Comparison of ENCODE assay signal across 25 cellular contexts in the genomic region with DNA sequence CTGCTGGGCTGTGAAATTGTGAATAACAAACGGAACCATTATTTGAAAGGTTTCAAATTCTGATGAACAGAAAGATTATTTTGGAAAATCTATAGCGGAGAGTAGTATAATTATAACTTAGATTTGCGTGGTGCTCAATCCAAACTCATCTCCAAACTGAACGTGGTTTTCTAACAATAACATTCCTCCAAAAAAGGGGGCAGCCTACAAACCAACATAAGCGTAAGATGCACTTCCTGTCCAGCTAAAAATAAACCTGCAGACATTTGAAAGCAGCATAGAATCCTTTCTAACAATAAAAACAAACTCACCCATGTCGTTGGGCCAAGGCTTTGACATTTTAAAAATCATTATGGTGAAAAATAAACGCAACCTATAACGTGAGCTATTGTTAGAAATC.
DNase-seq lines count a peak whose midpoint lies in the region; ATAC-seq, FAIRE-seq and TF ChIP-seq lines count a peak whose summit lies in the region.
"Had no signal": no experiment of that assay in that cellular context is flagged by ENCODE, and none has a peak within 500 bp of the region (broad histone marks: within the 10 kb centered on the region; RNA-seq: fewer than 3 reads in every experiment).

No MANE protein-coding gene starts in this region.

- TF ChIP-seq CTCF in IMR-90 (conservative IDR thresholded peaks at IDR 0.05; ENCODE audit: low read depth, low read length) (no peak), astrocyte (IDR thresholded peaks at IDR 0.05; ENCODE audit: insufficient read depth, low read depth, low read length) (no peak), keratinocyte (optimal IDR thresholded peaks at IDR 0.05 in 1 of 3, IDR thresholded peaks at IDR 0.05 in 1 of 3, conservative IDR thresholded peaks at IDR 0.05 in 1 of 3; ENCODE audit: extremely low read depth in 1 of 3, insufficient read depth in 2 of 3, low read length in 3 of 3) (no peak)

- H2AFZ ChIP-seq in IMR-90 (replicated peaks; ENCODE audit: low read length, poor library complexity) = no peak overlapping the region
- H2AFZ ChIP-seq in astrocyte (ENCODE audit: low read depth, low read length) = no peak overlapping the region
- H2AFZ ChIP-seq in keratinocyte (ENCODE audit: control insufficient read depth, low read length) = no peak overlapping the region

- no peak overlapping the region for H3K56ac ChIP-seq in IMR-90 (ENCODE audit: extremely low read depth, insufficient read depth, low read length)

- H4K8ac ChIP-seq in IMR-90 (ENCODE audit: low read depth in 2 of 2, low read length in 2 of 2) = peak overlapping the region in 1 of 2 experiments; percentile 20; a peak in 1 of 4 replicates

- in situ Hi-C loops in IMR-90 (cut with MboI; ENCODE audit: low sequenced_read_pairs) = no loop called here

- H4K5ac ChIP-seq in IMR-90 (ENCODE audit: low read depth, low read length) = no peak overlapping the region

- H3K79me2 ChIP-seq in astrocyte (ENCODE audit: insufficient read depth, low read length) = no peaks in the 10 kb centered on the region
- no peaks in the 10 kb centered on the region for H3K79me2 ChIP-seq in keratinocyte (ENCODE audit: control insufficient read depth, insufficient read depth, low read length)

- H3K9ac ChIP-seq in BLaER1 (peak overlapping the region; percentile 82), IMR-90 (ENCODE audit: low read depth, low read length) (no peak overlapping the region), astrocyte (ENCODE audit: low read length) (peak overlapping the region; percentile 11), keratinocyte (ENCODE audit: control insufficient read depth, extremely low read depth, insufficient read depth, low read length) (no peak overlapping the region)

- dilution Hi-C loops in IMR-90 (cut with HindIII; ENCODE audit: low sequenced_read_pairs, unreplicated experiment) (no loop called here), keratinocyte (cut with MboI; ENCODE audit: extremely low pct_ligation_motif_present, low sequenced_read_pairs) (no loop called here)

- peaks cover 40% of the 10 kb centered on the region for H3K4me1 Mint-ChIP-seq in astrocyte (ENCODE audit: low read depth, unreplicated experiment)
- no peaks in the 10 kb centered on the region for H3K4me1 Mint-ChIP-seq in activated CD4-positive, alpha-beta memory T cell treated with anti-CD3 and anti-CD28 coated beads for 36 hours (ENCODE audit: low read depth)
- H3K4me1 Mint-ChIP-seq: activated CD4-positive, alpha-beta T cell treated with anti-CD3 and anti-CD28 coated beads, Interleukin-2, amount 10 ng/mL, durations not matched to agents 24 days and 14 days; activated naive CD8-positive, alpha-beta T cell treated with anti-CD3 and anti-CD28 coated beads for 36 hours; activated T-helper 17 cell treated with anti-CD3 and anti-CD28 coated beads, Interleukin-2, amount 50 U/mL, for 72 hours; CD4-positive, CD25-positive, alpha-beta regulatory T cell had no signal

- H3K9me3 Mint-ChIP-seq in astrocyte (ENCODE audit: unreplicated experiment) = peaks cover 2% of the 10 kb centered on the region
- no peaks in the 10 kb centered on the region for H3K9me3 Mint-ChIP-seq in activated CD4-positive, alpha-beta memory T cell treated with anti-CD3 and anti-CD28 coated beads for 36 hours
- H3K9me3 Mint-ChIP-seq: activated CD4-positive, alpha-beta T cell treated with anti-CD3 and anti-CD28 coated beads, Interleukin-2, amount 10 ng/mL, durations not matched to agents 24 days and 14 days; activated T-helper 17 cell treated with anti-CD3 and anti-CD28 coated beads, Interleukin-2, amount 50 U/mL, for 72 hours; CD4-positive, CD25-positive, alpha-beta regulatory T cell had no signal

- H2BK5ac ChIP-seq in IMR-90 (ENCODE audit: low read depth, low read length, poor library complexity, severe bottlenecking) = peak overlapping the region; percentile 96

- H2AK5ac ChIP-seq in IMR-90 (ENCODE audit: low read depth, low read length) = peak overlapping the region; percentile 5; the same call in 1 of the 2 replicates

- H3K4me1 ChIP-seq in BLaER1 = peaks cover 100% of the 10 kb centered on the region
- H3K4me1 ChIP-seq in IMR-90 (ENCODE audit: control insufficient read depth, insufficient read depth, low read length) = peaks cover 22% of the 10 kb centered on the region
- H3K4me1 ChIP-seq in astrocyte (ENCODE audit: insufficient read depth, low read length) = peaks cover 69% of the 10 kb centered on the region
- H3K4me1 ChIP-seq in keratinocyte (ENCODE audit: control insufficient read depth, extremely low read depth, insufficient read depth, low read length) = peaks cover 33% of the 10 kb centered on the region
- peaks cover 56% of the 10 kb centered on the region for H3K4me1 ChIP-seq in SJCRH30
- H3K4me1 ChIP-seq: body of pancreas, prostate gland had no signal

- H3K36me3 ChIP-seq in BLaER1 (no peaks in the 10 kb centered on the region), IMR-90 (ENCODE audit: control insufficient read depth, insufficient read depth, low read length) (no peaks in the 10 kb centered on the region), astrocyte (ENCODE audit: insufficient read depth, low read length) (no peaks in the 10 kb centered on the region), keratinocyte (ENCODE audit: control insufficient read depth in 2 of 2, extremely low read depth in 1 of 2, insufficient read depth in 2 of 2, low read length in 2 of 2) (no peaks in the 10 kb centered on the region), SJCRH30 (no peaks in the 10 kb centered on the region)
- H3K36me3 ChIP-seq: heart left ventricle, prostate gland, thoracic aorta had no signal

- H2BK15ac ChIP-seq in IMR-90 (ENCODE audit: low read depth, low read length) = no peak overlapping the region

- 80% methylated on average over 1 of the region's 8 CpGs; no CpG with 5 or more reads in 1 of the 2 experiments for WGBS in IMR-90 (ENCODE audit: extremely low coverage in 2 of 2, insufficient read length in 1 of 2), 2 experiments

- H2BK20ac ChIP-seq in IMR-90 (ENCODE audit: low read depth, low read length) = peak overlapping the region; percentile 2; the same call in 1 of the 2 replicates

- no peaks in the 10 kb centered on the region for H3K9me3 ChIP-seq in BLaER1
- H3K9me3 ChIP-seq in IMR-90 (ENCODE audit: control insufficient read depth, insufficient read depth, low read length) = no peaks in the 10 kb centered on the region
- no peaks in the 10 kb centered on the region for H3K9me3 ChIP-seq in astrocyte (ENCODE audit: insufficient read depth, low read depth, low read length)
- no peaks in the 10 kb centered on the region for H3K9me3 ChIP-seq in keratinocyte (ENCODE audit: control insufficient read depth, low read depth, low read length)
- no peaks in the 10 kb centered on the region for H3K9me3 ChIP-seq in SJCRH30 (replicated peaks)
- H3K9me3 ChIP-seq: body of pancreas, heart left ventricle, mucosa of descending colon, prostate gland, thoracic aorta had no signal

- peak overlapping the region; percentile 72 for H3K27ac Mint-ChIP-seq in astrocyte (ENCODE audit: unreplicated experiment)
- no peak overlapping the region for H3K27ac Mint-ChIP-seq in activated CD4-positive, alpha-beta memory T cell treated with anti-CD3 and anti-CD28 coated beads for 36 hours
- H3K27ac Mint-ChIP-seq: activated CD4-positive, alpha-beta T cell treated with anti-CD3 and anti-CD28 coated beads, Interleukin-2, amount 10 ng/mL, durations not matched to agents 24 days and 14 days; activated naive CD8-positive, alpha-beta T cell treated with anti-CD3 and anti-CD28 coated beads for 36 hours; activated T-helper 17 cell treated with anti-CD3 and anti-CD28 coated beads, Interleukin-2, amount 50 U/mL, for 72 hours; CD4-positive, CD25-positive, alpha-beta regulatory T cell; T-helper 17 cell had no signal

- H4K91ac ChIP-seq in IMR-90 (ENCODE audit: insufficient read depth, low read depth, low read length) = no peak overlapping the region

- H3K4me2 ChIP-seq in BLaER1 (peak overlapping the region; percentile 85), IMR-90 (ENCODE audit: low read depth, low read length) (no peak overlapping the region), astrocyte (ENCODE audit: low read length) (peak overlapping the region; percentile 71), keratinocyte (ENCODE audit: control insufficient read depth, extremely low read depth, insufficient read depth, low read depth, low read length) (peak overlapping the region; percentile 53)

- no peak for DNase-seq in IMR-90
- DNase-seq in astrocyte (ENCODE audit: low read depth) = peak; percentile 60
- DNase-seq in keratinocyte (ENCODE audit: low read depth, low spot score) = no peak
- DNase-seq in iPS-NIHi7 (ENCODE audit: extremely low spot score) = no peak
- no peak for DNase-seq in activated CD4-positive, alpha-beta memory T cell treated with anti-CD3 and anti-CD28 coated beads for 36 hours
- no peak for DNase-seq in SJCRH30
- DNase-seq in stimulated activated CD4-positive, alpha-beta T cell treated with anti-CD3 and anti-CD28 coated beads, Interleukin-12 subunit alpha, Interleukin-12 subunit beta, amount 100 ng/mL, for 4 hours = no peak
- DNase-seq: activated CD4-positive, alpha-beta T cell treated with anti-CD3 and anti-CD28 coated beads, Interleukin-2, amount 10 ng/mL, durations not matched to agents 24 days and 14 days; activated CD8-positive, alpha-beta memory T cell treated with anti-CD3 and anti-CD28 coated beads, Interleukin-2, amount 50 U/mL, for 4 hours; activated naive CD8-positive, alpha-beta T cell treated with anti-CD3 and anti-CD28 coated beads for 36 hours; body of pancreas; CD4-positive, CD25-positive, alpha-beta regulatory T cell; heart left ventricle; mucosa of descending colon; NCI-H187; NCI-H2227 treated with DMSO at 0.1 percent for 48 hours; stimulated activated CD4-positive, alpha-beta T cell treated with anti-CD3 and anti-CD28 coated beads, Interleukin-4, amount 100 ng/mL, for 1 hour; stimulated activated naive CD4-positive, alpha-beta T cell treated with Interleukin-2 at 50 U/mL for 16 hours; T-helper 17 cell had no signal

- H3K4me3 ChIP-seq in BLaER1 (peak overlapping the region; percentile 61), IMR-90 (ENCODE audit: insufficient read depth, low read depth, low read length) (no peak overlapping the region), astrocyte (ENCODE audit: insufficient read depth, low read depth, low read length) (no peak overlapping the region), keratinocyte (ENCODE audit: control insufficient read depth in 2 of 3, extremely low read depth in 1 of 3, insufficient read depth in 2 of 3, low read depth in 1 of 3, low read length in 3 of 3) (no peak overlapping the region), SJCRH30 (no peak overlapping the region)
- H3K4me3 ChIP-seq: body of pancreas, mucosa of descending colon, prostate gland, SK-N-MC, thoracic aorta had no signal

- H3K18ac ChIP-seq in IMR-90 (ENCODE audit: low read depth, low read length) = no peak overlapping the region; the same call in 1 of the 2 replicates

- TF ChIP-seq RAD21 in IMR-90 (IDR thresholded peaks at IDR 0.05; ENCODE audit: low read length) = no peak

- H3K9me1 ChIP-seq in IMR-90 (ENCODE audit: insufficient read depth, low read length) = peaks cover 22% of the 10 kb centered on the region
- no peaks in the 10 kb centered on the region for H3K9me1 ChIP-seq in keratinocyte (ENCODE audit: control insufficient read depth, extremely low read depth, insufficient read depth, low read length)

- H3K4me3 Mint-ChIP-seq in astrocyte (ENCODE audit: unreplicated experiment) = peak overlapping the region; percentile 20
- H3K4me3 Mint-ChIP-seq in activated CD4-positive, alpha-beta memory T cell treated with anti-CD3 and anti-CD28 coated beads for 36 hours = no peak overlapping the region
- H3K4me3 Mint-ChIP-seq: activated CD4-positive, alpha-beta T cell treated with anti-CD3 and anti-CD28 coated beads, Interleukin-2, amount 10 ng/mL, durations not matched to agents 24 days and 14 days; activated naive CD8-positive, alpha-beta T cell treated with anti-CD3 and anti-CD28 coated beads for 36 hours; activated T-helper 17 cell treated with anti-CD3 and anti-CD28 coated beads, Interleukin-2, amount 50 U/mL, for 72 hours; CD4-positive, CD25-positive, alpha-beta regulatory T cell; T-helper 17 cell had no signal

- H2AK9ac ChIP-seq in IMR-90 (replicated peaks; ENCODE audit: low read depth, low read length, poor library complexity) = no peak overlapping the region

- no peak for TF ChIP-seq POLR2A in IMR-90 (IDR thresholded peaks at IDR 0.05; ENCODE audit: low read depth, low read length)

- ATAC-seq in IMR-90 (ENCODE audit: low read depth) = no peak
- ATAC-seq: activated T-helper 17 cell treated with anti-CD3 and anti-CD28 coated beads, Interleukin-2, amount 50 U/mL, for 72 hours; body of pancreas; heart left ventricle; mucosa of descending colon; T-helper 17 cell had no signal

- H3K27ac ChIP-seq in BLaER1 (peak overlapping the region; percentile 88), IMR-90 (ENCODE audit: insufficient read depth, low read length) (no peak overlapping the region), astrocyte (ENCODE audit: low read depth, low read length) (peak overlapping the region; percentile 91), keratinocyte (ENCODE audit: control insufficient read depth, insufficient read depth, low read length) (no peak overlapping the region), SJCRH30 (no peak overlapping the region)
- H3K27ac ChIP-seq: prostate gland, SK-N-MC, thoracic aorta had no signal

- no peaks in the 10 kb centered on the region for H3K36me3 Mint-ChIP-seq in astrocyte (ENCODE audit: low read depth, unreplicated experiment)
- H3K36me3 Mint-ChIP-seq in activated CD4-positive, alpha-beta memory T cell treated with anti-CD3 and anti-CD28 coated beads for 36 hours = no peaks in the 10 kb centered on the region
- H3K36me3 Mint-ChIP-seq: activated naive CD8-positive, alpha-beta T cell treated with anti-CD3 and anti-CD28 coated beads for 36 hours; CD4-positive, CD25-positive, alpha-beta regulatory T cell had no signal

- intact Hi-C loops in IMR-90 (cut with micrococcal nuclease) = no loop called here
- intact Hi-C loops in activated CD4-positive, alpha-beta memory T cell treated with anti-CD3 and anti-CD28 coated beads for 36 hours (cut with micrococcal nuclease) = no loop called here

- FAIRE-seq in astrocyte (lab: Jason Lieb, UNC) = no peak
- FAIRE-seq in keratinocyte (lab: Jason Lieb, UNC) = no peak
- FAIRE-seq: colon had no signal

- H2BK120ac ChIP-seq in IMR-90 (ENCODE audit: low read depth, low read length) = peak overlapping the region; percentile 60; the same call in 1 of the 2 replicates

- no peak overlapping the region; the same call in 1 of the 2 replicates for H3K14ac ChIP-seq in IMR-90 (replicated peaks; ENCODE audit: low read depth, low read length)

- no TSS peak for BruUV-seq in IMR-90 (replicated peaks; lab: Mats Ljungman, UMichigan)

- H3K23ac ChIP-seq in IMR-90 (ENCODE audit: low read depth, low read length) = no peak overlapping the region

- no peaks in the 10 kb centered on the region for H3K27me3 ChIP-seq in BLaER1
- no peaks in the 10 kb centered on the region for H3K27me3 ChIP-seq in IMR-90 (ENCODE audit: control insufficient read depth, insufficient read depth, low read length)
- no peaks in the 10 kb centered on the region for H3K27me3 ChIP-seq in astrocyte (ENCODE audit: insufficient read depth, low read length)
- H3K27me3 ChIP-seq in keratinocyte (ENCODE audit: control insufficient read depth, extremely low read depth, insufficient read depth, low read length) = no peaks in the 10 kb centered on the region
- no peaks in the 10 kb centered on the region for H3K27me3 ChIP-seq in SJCRH30
- H3K27me3 ChIP-seq: body of pancreas, heart left ventricle had no signal

- no peaks in the 10 kb centered on the region for H3K79me1 ChIP-seq in IMR-90 (ENCODE audit: low read depth in 1 of 2, low read length in 2 of 2)

- H4K20me1 ChIP-seq in BLaER1 (no peaks in the 10 kb centered on the region), IMR-90 (ENCODE audit: insufficient read depth, low read length) (no peaks in the 10 kb centered on the region), astrocyte (ENCODE audit: insufficient read depth, low read length) (no peaks in the 10 kb centered on the region), keratinocyte (ENCODE audit: control insufficient read depth, extremely low read depth, insufficient read depth, low read length) (no peaks in the 10 kb centered on the region)

- CTCF ChIA-PET in IMR-90 (lab: Yijun Ruan, JAX) = no interaction called here
- CTCF ChIA-PET in activated CD4-positive, alpha-beta memory T cell treated with anti-CD3 and anti-CD28 coated beads for 36 hours (lab: Charles Lee) = interaction anchor here (0.6 kb wide), 1 partner anchor 224 kb away, joined by 3 read pairs; no protein-coding TSS in a partner anchor

- H3K27me3 Mint-ChIP-seq in astrocyte (ENCODE audit: low read depth, unreplicated experiment) = no peaks in the 10 kb centered on the region
- H3K27me3 Mint-ChIP-seq in activated CD4-positive, alpha-beta memory T cell treated with anti-CD3 and anti-CD28 coated beads for 36 hours = peaks cover 32% of the 10 kb centered on the region

- H3K4ac ChIP-seq in IMR-90 (ENCODE audit: low read depth, low read length) = no peak overlapping the region; the same call in 1 of the 2 replicates

- POLR2A ChIA-PET in IMR-90 (lab: Charles Lee; ENCODE audit: unreplicated experiment) = no interaction called here
- POLR2A ChIA-PET in activated CD4-positive, alpha-beta memory T cell treated with anti-CD3 and anti-CD28 coated beads for 36 hours (lab: Charles Lee) = no interaction called here

Comparison
In these comparisons a context has a peak if more than half of its experiments do, and no peak if none do; other contexts are left out.
1. H3K27ac ChIP-seq: peak in BLaER1 (single experiment) and astrocyte (single experiment); none in IMR-90 (single experiment), keratinocyte (single experiment) and SJCRH30 (single experiment).
2. H3K9ac ChIP-seq: peak in BLaER1 (single experiment) and astrocyte (single experiment); none in IMR-90 (single experiment) and keratinocyte (single experiment).